ENCODE assay signal across 8 cellular contexts in the genomic region with DNA sequence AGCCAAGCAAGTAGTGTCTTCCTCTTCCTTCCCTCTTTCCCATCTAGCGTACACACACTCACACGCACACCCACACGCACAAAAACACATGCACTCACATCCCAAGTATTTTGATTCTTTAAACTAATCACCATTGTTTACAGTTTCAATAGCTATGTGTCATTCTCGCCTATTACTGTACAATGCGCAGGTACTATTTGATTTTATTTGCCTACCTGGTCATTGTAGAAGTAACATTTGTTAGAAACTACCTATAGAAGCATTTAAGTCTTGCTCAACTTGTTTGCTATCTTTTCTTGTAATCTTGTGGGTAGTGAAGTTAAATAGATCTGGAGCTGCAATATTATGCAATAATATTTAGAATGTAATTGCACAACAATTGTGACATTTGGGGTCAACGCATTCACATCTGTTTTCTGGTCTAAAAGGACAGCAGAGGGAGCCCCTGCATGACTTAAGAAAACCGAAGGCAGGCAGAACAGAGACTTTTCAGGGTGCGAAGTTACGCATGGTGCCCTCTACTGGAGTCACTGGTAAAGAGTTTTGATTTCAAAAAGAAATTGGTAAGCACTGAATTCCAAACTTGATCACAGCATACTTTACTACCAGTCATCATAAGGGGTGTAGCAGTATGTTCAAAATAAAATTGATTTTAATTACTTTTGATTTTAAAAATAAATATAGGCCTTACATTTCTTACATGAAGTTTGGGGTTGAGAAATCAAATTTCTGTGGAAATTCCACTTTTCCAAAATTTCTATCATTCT.
A peak's percentile ranks its signal among the peaks of the same experiment; 100 is the strongest.
DNase-seq lines count a peak whose midpoint lies in the region; ATAC-seq, FAIRE-seq and TF ChIP-seq lines count a peak whose summit lies in the region.

No MANE protein-coding gene starts in this region.

- no peaks in the 10 kb centered on the region for H3K36me3 ChIP-seq in ascending aorta
- H3K36me3 ChIP-seq in small intestine (ENCODE audit: control insufficient read depth in 2 of 2, insufficient read depth in 2 of 2, low read length in 2 of 2) = no peaks in the 10 kb centered on the region

- H3K27ac ChIP-seq in HL-60 (replicated peaks) (no peak overlapping the region), ascending aorta (no peak overlapping the region), small intestine (ENCODE audit: low read depth in 1 of 2, low read length in 1 of 2) (no peak overlapping the region)

- H3K4me3 ChIP-seq in HL-60 (replicated peaks; ENCODE audit: insufficient read depth, low read length) = no peak overlapping the region
- H3K4me3 ChIP-seq in ascending aorta = no peak overlapping the region
- no peak overlapping the region for H3K4me3 ChIP-seq in small intestine (ENCODE audit: low read depth in 1 of 2, low read length in 2 of 2)

- WGBS in small intestine, 3 donors = 34 to 41% (median 37%) methylated on average over 9 of the region's 9 CpGs

- no peaks in the 10 kb centered on the region for H3K4me1 ChIP-seq in ascending aorta
- no peaks in the 10 kb centered on the region for H3K4me1 ChIP-seq in small intestine (ENCODE audit: control insufficient read depth in 2 of 2, insufficient read depth in 1 of 2, low read depth in 1 of 2, low read length in 1 of 2)

- peak; percentile 34 for DNase-seq in activated CD4-positive, alpha-beta T cell treated with anti-CD3 and anti-CD28 coated beads for 48 hours
- DNase-seq in activated CD4-positive, alpha-beta T cell treated with anti-CD3 and anti-CD28 coated beads, Interleukin-2, amount 50 U/mL, for 1 hour = no peak
- DNase-seq in HL-60 (ENCODE audit: low read depth in 1 of 2, low spot score in 1 of 2) = peak; percentile 77 to 91
- DNase-seq in NCI-H82 treated with DMSO at 0.1 percent for 48 hours (lab: John Stamatoyannopoulos, UW; ENCODE audit: unreplicated experiment) = peak; percentile 53
- DNase-seq in ascending aorta (ENCODE audit: low spot score in 2 of 2) = peak in 1 of 2 donors; percentile 63
- peak; percentile 47 to 83 for DNase-seq in hippocampal formation (lab: John Stamatoyannopoulos, UW)
- peak; percentile 77 for DNase-seq in small intestine

- intact Hi-C loops in ascending aorta (cut with DNase I) = loop anchor here (5.0 kb wide), 1 partner anchor 390 kb away; no protein-coding TSS in a partner anchor

- H3K27me3 ChIP-seq in HL-60 (ENCODE audit: insufficient read depth, poor library complexity, severe bottlenecking) (no peaks in the 10 kb centered on the region), ascending aorta (no peaks in the 10 kb centered on the region), small intestine (ENCODE audit: control insufficient read depth in 2 of 2, insufficient read depth in 2 of 2, low read length in 2 of 2) (no peaks in the 10 kb centered on the region)

- FAIRE-seq in small intestine (lab: Jason Lieb, UNC) = peak; percentile 10

- TF ChIP-seq CTCF in HL-60 (IDR thresholded peaks at IDR 0.05; ENCODE audit: insufficient read depth, low read length) (peak; percentile 57), ascending aorta (IDR thresholded peaks at IDR 0.05) (peak in 2 of 3 experiments; percentile 22 to 38)

- peak; percentile 90 for ATAC-seq in GM21528 (IDR thresholded peaks at IDR 0.05; ENCODE audit: low FRiP score, unreplicated experiment)

- H3K9me3 ChIP-seq in ascending aorta (no peaks in the 10 kb centered on the region), small intestine (ENCODE audit: control insufficient read depth, low read depth) (no peaks in the 10 kb centered on the region)
